Comparison of ENCODE assay signal across 14 cellular contexts in genomic region chr3:105824129-105824528, GRCh38. TPM values are rescaled to one million over a fixed set of nuclear protein-coding genes. Genes with fewer than 3 reads are reported as not detected.
DNase-seq lines count a peak whose midpoint lies in the region; ATAC-seq and TF ChIP-seq lines count a peak whose summit lies in the region.
"Had no signal": no experiment of that assay in that cellular context is flagged by ENCODE, and none has a peak within 500 bp of the region (broad histone marks: within the 10 kb centered on the region; RNA-seq: fewer than 3 reads in every experiment).

No MANE protein-coding gene starts in this region.

- no peaks in the 10 kb centered on the region for H4K20me1 ChIP-seq in Karpas-422 (ENCODE audit: insufficient read depth, low read depth, low read length)

- H3K4me3 ChIP-seq in CD8-positive, alpha-beta T cell (ENCODE audit: low read depth, low read length): no peak overlapping the region
- H3K4me3 ChIP-seq in Karpas-422 (ENCODE audit: low read length): peak overlapping the region; percentile 28; the same call in 1 of the 2 replicates
- H3K4me3 ChIP-seq: upper lobe of right lung had no signal

- POLR2A ChIA-PET in CD8-positive, alpha-beta T cell (lab: Charles Lee): interaction anchor here (1.5 kb wide), 1 partner anchor 16 kb away, joined by 3 read pairs; no protein-coding TSS in a partner anchor

- H3K9me3 ChIP-seq in CD8-positive, alpha-beta T cell (ENCODE audit: low read length): no peaks in the 10 kb centered on the region
- no peaks in the 10 kb centered on the region for H3K9me3 ChIP-seq in Karpas-422 (ENCODE audit: low read length)
- H3K9me3 ChIP-seq: upper lobe of right lung had no signal

- H3K27ac ChIP-seq in CD8-positive, alpha-beta T cell (ENCODE audit: low read depth, low read length): no peak overlapping the region
- H3K27ac ChIP-seq in Karpas-422 (ENCODE audit: low read length): peak overlapping the region; percentile 91

- H2AFZ ChIP-seq in Karpas-422 (ENCODE audit: low read length): no peak overlapping the region

- H3K27me3 Mint-ChIP-seq in CD8-positive, alpha-beta T cell (ENCODE audit: low read depth): no peaks in the 10 kb centered on the region
- H3K27me3 Mint-ChIP-seq in central memory CD8-positive, alpha-beta T cell: no peaks in the 10 kb centered on the region
- H3K27me3 Mint-ChIP-seq in nephron progenitor cell (ENCODE audit: low read depth, poor library complexity): peaks cover 2% of the 10 kb centered on the region

- H3K27ac Mint-ChIP-seq in CD8-positive, alpha-beta T cell: peak overlapping the region; percentile 78
- H3K27ac Mint-ChIP-seq in central memory CD8-positive, alpha-beta T cell (ENCODE audit: low read depth): peak overlapping the region; percentile 78
- H3K27ac Mint-ChIP-seq in nephron progenitor cell: peak overlapping the region; percentile 18

- H3K27me3 ChIP-seq in CD8-positive, alpha-beta T cell (ENCODE audit: insufficient read depth, low read length): no peaks in the 10 kb centered on the region
- no peaks in the 10 kb centered on the region for H3K27me3 ChIP-seq in Karpas-422 (ENCODE audit: low read length)
- H3K27me3 ChIP-seq: upper lobe of right lung had no signal

- ATAC-seq in CD8-positive, alpha-beta T cell: no peak
- no peak for ATAC-seq in central memory CD8-positive, alpha-beta T cell (replicated peaks; ENCODE audit: extremely low read depth, poor library complexity, severe bottlenecking)
- ATAC-seq: upper lobe of right lung had no signal

- peak overlapping the region; percentile 50 for H3K9ac ChIP-seq in Karpas-422 (ENCODE audit: low read length)

- peak overlapping the region; percentile 62 for H3K4me2 ChIP-seq in Karpas-422 (ENCODE audit: low read depth, low read length, poor library complexity, severe bottlenecking)

- no peaks in the 10 kb centered on the region for H3K9me2 ChIP-seq in Karpas-422 (replicated peaks; ENCODE audit: insufficient read depth, low read length)

- H3K9me3 Mint-ChIP-seq in CD8-positive, alpha-beta T cell: no peaks in the 10 kb centered on the region
- H3K9me3 Mint-ChIP-seq in central memory CD8-positive, alpha-beta T cell: no peaks in the 10 kb centered on the region
- H3K9me3 Mint-ChIP-seq in nephron progenitor cell: no peaks in the 10 kb centered on the region

- no peak for DNase-seq in CD8-positive, alpha-beta T cell
- DNase-seq in Karpas-422 (peak; percentile 60), nephron progenitor cell (no peak), head of caudate nucleus (no peak), NCI-H748 treated with DMSO at 0.1 percent for 48 hours (lab: John Stamatoyannopoulos, UW) (no peak), kidney tubule cell (ENCODE audit: low spot score) (no peak), NCI-H524 treated with DMSO at 0.1 percent for 48 hours (lab: John Stamatoyannopoulos, UW) (no peak)
- no peak for DNase-seq in central memory CD8-positive, alpha-beta T cell (ENCODE audit: low spot score in 2 of 2)
- DNase-seq: activated CD4-positive, alpha-beta T cell treated with anti-CD3 and anti-CD28 coated beads, Interleukin-2, amount 50 U/mL, for 48 hours; cortex of kidney; hippocampal formation; NCI-H2171; stimulated activated CD4-positive, alpha-beta T cell treated with anti-CD3 and anti-CD28 coated beads, Interleukin-2, amount 100 ng/mL, for 24 hours; upper lobe of right lung had no signal

- peaks cover 67% of the 10 kb centered on the region for H3K36me3 Mint-ChIP-seq in CD8-positive, alpha-beta T cell
- peaks cover 19% of the 10 kb centered on the region for H3K36me3 Mint-ChIP-seq in central memory CD8-positive, alpha-beta T cell (ENCODE audit: insufficient read depth)
- H3K36me3 Mint-ChIP-seq in nephron progenitor cell (ENCODE audit: low read depth): peaks cover 76% of the 10 kb centered on the region

- CTCF ChIA-PET in CD8-positive, alpha-beta T cell (lab: Charles Lee): interaction anchor here (0.8 to 2.6 kb wide), 2 partner anchors 11 to 23 kb away, joined by 4 to 6 read pairs; no protein-coding TSS in a partner anchor

- no peaks in the 10 kb centered on the region for H3K36me3 ChIP-seq in CD8-positive, alpha-beta T cell (ENCODE audit: insufficient read depth, low read length)
- H3K36me3 ChIP-seq in Karpas-422 (ENCODE audit: insufficient read depth, low read length): peaks cover 31% of the 10 kb centered on the region
- H3K36me3 ChIP-seq: upper lobe of right lung had no signal

- peaks cover 29% of the 10 kb centered on the region for H3K4me1 ChIP-seq in CD8-positive, alpha-beta T cell (ENCODE audit: insufficient read depth, low read length)
- H3K4me1 ChIP-seq in Karpas-422 (ENCODE audit: low read length): peaks cover 92% of the 10 kb centered on the region

- no peak overlapping the region for H3K4me3 Mint-ChIP-seq in CD8-positive, alpha-beta T cell
- no peak overlapping the region for H3K4me3 Mint-ChIP-seq in central memory CD8-positive, alpha-beta T cell
- H3K4me3 Mint-ChIP-seq in nephron progenitor cell: no peak overlapping the region

- H3K4me1 Mint-ChIP-seq in CD8-positive, alpha-beta T cell (ENCODE audit: low read depth): peaks cover 78% of the 10 kb centered on the region
- peaks cover 72% of the 10 kb centered on the region for H3K4me1 Mint-ChIP-seq in central memory CD8-positive, alpha-beta T cell
- H3K4me1 Mint-ChIP-seq in nephron progenitor cell: peaks cover 24% of the 10 kb centered on the region

- TF ChIP-seq CTCF in CD8-positive, alpha-beta T cell (IDR thresholded peaks at IDR 0.05): no peak
- no peak for TF ChIP-seq CTCF in nephron progenitor cell (IDR thresholded peaks at IDR 0.05)

- peaks cover 98% of the 10 kb centered on the region for H3K79me2 ChIP-seq in Karpas-422 (ENCODE audit: low read length)

- intact Hi-C loops in CD8-positive, alpha-beta T cell (cut with DNase I, micrococcal nuclease): loop anchor here (2.0 to 5.0 kb wide), 2 partner anchors 15 to 37 kb away; no protein-coding TSS in a partner anchor
- intact Hi-C loops in head of caudate nucleus (cut with DNase I): no loop called here

RNA-seq across cellular contexts. Expression of gene CBLB, which starts 44.7 kb away (rescaled TPM):
- 100 to 1,000 TPM; 133 to 140 TPM for total RNA-seq in CD8-positive, alpha-beta T cell
- 94.9 and 98.8 TPM in 2 replicates for total RNA-seq in Karpas-422 (2014; rRNA removed; shearing (Covaris generic); ENCODE audit: low replicate concordance)

Comparison
In these comparisons a context has a peak if more than half of its experiments do, and no peak if none do; other contexts are left out.
1. H3K27ac Mint-ChIP-seq: peak in every context shown above with its lines; median percentile 78 in CD8-positive, alpha-beta T cell; 78 in central memory CD8-positive, alpha-beta T cell; 18 in nephron progenitor cell.